ENCODE assay signal across 29 cellular contexts in the genomic region with DNA sequence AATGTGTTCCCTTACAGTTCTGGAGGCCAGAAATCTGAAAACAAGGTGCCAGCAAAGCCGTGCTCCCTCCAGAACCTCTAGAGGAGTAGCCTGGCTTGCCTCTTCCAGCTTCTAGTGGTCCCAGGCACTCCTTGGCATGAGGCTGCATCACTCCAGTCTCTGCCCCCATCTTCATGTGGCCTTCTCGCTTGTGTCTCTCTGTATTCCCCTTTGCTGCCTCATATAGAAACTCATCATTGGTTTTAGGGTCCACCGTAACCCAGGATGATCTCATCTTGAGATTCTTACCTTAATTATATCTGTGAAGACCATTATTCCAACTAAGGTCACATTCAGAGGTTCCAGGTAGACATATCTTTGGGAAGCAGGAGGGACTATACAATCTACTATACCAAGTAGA.
"Had no signal": no experiment of that assay in that cellular context is flagged by ENCODE, and none has a peak within 500 bp of the region (broad histone marks: within the 10 kb centered on the region; RNA-seq: fewer than 3 reads in every experiment).

No MANE protein-coding gene starts in this region.

- H3K9me3 ChIP-seq: adrenal gland, body of pancreas, breast epithelium, SJCRH30, SK-N-SH had no signal

- H3K27me3 Mint-ChIP-seq: activated CD4-positive, alpha-beta T cell treated with anti-CD3 and anti-CD28 coated beads, Interleukin-2, amount 10 ng/mL, durations not matched to agents 7 days and 5 days had no signal

- H3K4me1 ChIP-seq: adrenal gland, body of pancreas, breast epithelium, SJCRH30 had no signal

- DNase-seq: activated CD4-positive, alpha-beta T cell treated with anti-CD3 and anti-CD28 coated beads, Interleukin-2, amount 10 ng/mL, durations not matched to agents 7 days and 5 days; activated CD4-positive, alpha-beta T cell treated with anti-CD3 and anti-CD28 coated beads, Interleukin-2, amount 50 U/mL, for 48 hours; activated CD8-positive, alpha-beta T cell treated with anti-CD3 and anti-CD28 coated beads, Interleukin-2, amount 10 ng/mL, durations not matched to agents 7 days and 5 days; activated gamma-delta T cell treated with Interleukin-2 at 50 U/mL for 16 hours; activated naive CD4-positive, alpha-beta T cell treated with anti-CD3 and anti-CD28 coated beads for 36 hours; activated T-cell treated with anti-CD3 and anti-CD28 coated beads, Interleukin-2, amount 50 U/mL, for 24 hours; adrenal gland; body of pancreas; NCI-H1105 treated with DMSO at 0.1 percent for 48 hours; NCI-H1436; NCI-H1694; NCI-H1930; NCI-H2081 treated with DMSO at 0.1 percent for 48 hours; NCI-H226; NCI-H446 treated with DMSO at 0.1 percent for 48 hours; NCI-H524; NCI-H69; NK-92 treated with Interleukin-12 subunit alpha and Interleukin-12 subunit beta, amount 100 ng/mL, for 24 hours; SHP77; SJCRH30; SK-N-SH had no signal

- H3K36me3 Mint-ChIP-seq: activated naive CD4-positive, alpha-beta T cell treated with anti-CD3 and anti-CD28 coated beads, Interleukin-2, amount 50 U/mL, for 72 hours had no signal

- H3K36me3 ChIP-seq: adrenal gland, breast epithelium, SJCRH30 had no signal

- H3K27ac Mint-ChIP-seq: activated CD4-positive, alpha-beta T cell treated with anti-CD3 and anti-CD28 coated beads, Interleukin-2, amount 10 ng/mL, durations not matched to agents 7 days and 5 days; activated CD8-positive, alpha-beta T cell treated with anti-CD3 and anti-CD28 coated beads, Interleukin-2, amount 10 ng/mL, durations not matched to agents 7 days and 5 days; activated naive CD4-positive, alpha-beta T cell treated with anti-CD3 and anti-CD28 coated beads for 36 hours; activated T-cell treated with anti-CD3 and anti-CD28 coated beads, Interleukin-2, amount 50 U/mL, for 24 hours; activated T-helper 1 cell treated with anti-CD3 and anti-CD28 coated beads, Interleukin-12 subunit alpha, Interleukin-12 subunit beta, Interleukin-2, Interleukin-4 antibody, amounts not matched to agents 30 ng/mL and 10 ng/mL and 1 ng/mL, durations not matched to agents 14 hours and 24 hours and 36 hours; T-helper 1 cell treated with Interleukin-12 subunit alpha and Interleukin-12 subunit beta and Interleukin-4 antibody, amounts not matched to agents 30 μg/mL and 1 μg/mL, for 36 hours; T-helper 2 cell treated with Interferon-gamma antibody and Interleukin-4, amounts not matched to agents 5 μg/mL and 100 μg/mL, for 36 hours had no signal

- H3K4me3 ChIP-seq: adrenal gland, body of pancreas, breast epithelium, SJCRH30 had no signal

- H3K9ac ChIP-seq: KMS-11, SK-N-SH had no signal

- H3K4me3 Mint-ChIP-seq: activated CD4-positive, alpha-beta T cell treated with anti-CD3 and anti-CD28 coated beads, Interleukin-2, amount 10 ng/mL, durations not matched to agents 7 days and 5 days; activated CD8-positive, alpha-beta T cell treated with anti-CD3 and anti-CD28 coated beads, Interleukin-2, amount 10 ng/mL, durations not matched to agents 7 days and 5 days; activated naive CD4-positive, alpha-beta T cell treated with anti-CD3 and anti-CD28 coated beads for 36 hours; activated T-cell treated with anti-CD3 and anti-CD28 coated beads, Interleukin-2, amount 50 U/mL, for 24 hours; activated T-helper 1 cell treated with anti-CD3 and anti-CD28 coated beads, Interleukin-12 subunit alpha, Interleukin-12 subunit beta, Interleukin-2, Interleukin-4 antibody, amounts not matched to agents 30 ng/mL and 10 ng/mL and 1 ng/mL, durations not matched to agents 14 hours and 24 hours and 36 hours; T-helper 1 cell treated with Interleukin-12 subunit alpha and Interleukin-12 subunit beta and Interleukin-4 antibody, amounts not matched to agents 30 μg/mL and 1 μg/mL, for 36 hours; T-helper 2 cell treated with Interferon-gamma antibody and Interleukin-4, amounts not matched to agents 5 μg/mL and 100 μg/mL, for 36 hours had no signal

- H3K4me2 ChIP-seq: KMS-11, SK-N-SH had no signal

- H3K9me3 Mint-ChIP-seq: activated CD4-positive, alpha-beta T cell treated with anti-CD3 and anti-CD28 coated beads, Interleukin-2, amount 10 ng/mL, durations not matched to agents 7 days and 5 days; activated naive CD4-positive, alpha-beta T cell treated with anti-CD3 and anti-CD28 coated beads for 36 hours; activated naive CD4-positive, alpha-beta T cell treated with anti-CD3 and anti-CD28 coated beads, Interleukin-2, amount 50 U/mL, for 72 hours; activated T-cell treated with anti-CD3 and anti-CD28 coated beads, Interleukin-2, amount 50 U/mL, for 24 hours; activated T-helper 1 cell treated with anti-CD3 and anti-CD28 coated beads, Interleukin-12 subunit alpha, Interleukin-12 subunit beta, Interleukin-2, Interleukin-4 antibody, amounts not matched to agents 30 ng/mL and 10 ng/mL and 1 ng/mL, durations not matched to agents 14 hours and 24 hours and 36 hours; T-helper 1 cell treated with Interleukin-12 subunit alpha and Interleukin-12 subunit beta and Interleukin-4 antibody, amounts not matched to agents 30 μg/mL and 1 μg/mL, for 36 hours; T-helper 2 cell treated with Interferon-gamma antibody and Interleukin-4, amounts not matched to agents 5 μg/mL and 100 μg/mL, for 36 hours had no signal

- H3K9me2 ChIP-seq: SK-N-SH had no signal

- H3K27me3 ChIP-seq: adrenal gland, body of pancreas, breast epithelium, SJCRH30 had no signal

- H3K27ac ChIP-seq: adrenal gland, body of pancreas, breast epithelium, KMS-11, SJCRH30 had no signal

- FAIRE-seq: astrocyte, TTC549 had no signal

- ATAC-seq: activated CD8-positive, alpha-beta T cell treated with anti-CD3 and anti-CD28 coated beads, Interleukin-2, amount 10 ng/mL, durations not matched to agents 7 days and 5 days; activated naive CD4-positive, alpha-beta T cell treated with anti-CD3 and anti-CD28 coated beads, Interleukin-2, amount 50 U/mL, for 72 hours; body of pancreas had no signal

- H3K4me1 Mint-ChIP-seq: activated CD4-positive, alpha-beta T cell treated with anti-CD3 and anti-CD28 coated beads, Interleukin-2, amount 10 ng/mL, durations not matched to agents 7 days and 5 days had no signal
